Comparison of ENCODE assay signal across 19 cellular contexts in genomic region chr3:127263037-127263436, GRCh38. TPM values are rescaled to one million over a fixed set of nuclear protein-coding genes. Genes with fewer than 3 reads are reported as not detected.
DNase-seq lines count a peak whose midpoint lies in the region; ATAC-seq and TF ChIP-seq lines count a peak whose summit lies in the region.
"Had no signal": no experiment of that assay in that cellular context is flagged by ENCODE, and none has a peak within 500 bp of the region (broad histone marks: within the 10 kb centered on the region; RNA-seq: fewer than 3 reads in every experiment).

No MANE protein-coding gene starts in this region.

- CTCF ChIA-PET in activated CD8-positive, alpha-beta memory T cell treated with anti-CD3 and anti-CD28 coated beads, Interleukin-2, amount 10 ng/mL, durations not matched to agents 7 days and 5 days (lab: Charles Lee): no interaction called here

- H3K36me3 ChIP-seq in esophagus muscularis mucosa: no peaks in the 10 kb centered on the region
- H3K36me3 ChIP-seq: BLaER1 treated with 17β-estradiol and CSF1 and Interleukin-3, amounts not matched to agents 10 nM and 100 nM had no signal

- peaks cover 0 to 4% (median 2%) of the 10 kb centered on the region in 4 donors for H3K9me3 ChIP-seq in esophagus muscularis mucosa
- H3K9me3 ChIP-seq: A549, Caco-2 had no signal

- H3K27me3 Mint-ChIP-seq in activated CD8-positive, alpha-beta memory T cell treated with anti-CD3 and anti-CD28 coated beads, Interleukin-2, amount 10 ng/mL, durations not matched to agents 7 days and 5 days: no peaks in the 10 kb centered on the region
- peaks cover 8% of the 10 kb centered on the region for H3K27me3 Mint-ChIP-seq in osteocyte (ENCODE audit: unreplicated experiment)
- peaks cover 42% of the 10 kb centered on the region for H3K27me3 Mint-ChIP-seq in chondrocyte (ENCODE audit: low read depth)

- H3K27ac ChIP-seq in esophagus muscularis mucosa (replicated peaks in 1 of 4): no peak overlapping the region
- H3K27ac ChIP-seq: 22Rv1; A549; BLaER1 treated with 17β-estradiol and CSF1 and Interleukin-3, amounts not matched to agents 10 nM and 100 nM; C4-2B had no signal

- H3K4me3 Mint-ChIP-seq in activated CD8-positive, alpha-beta memory T cell treated with anti-CD3 and anti-CD28 coated beads, Interleukin-2, amount 10 ng/mL, durations not matched to agents 7 days and 5 days: no peak overlapping the region
- H3K4me3 Mint-ChIP-seq in osteocyte (ENCODE audit: unreplicated experiment) (no peak overlapping the region), chondrocyte (ENCODE audit: unreplicated experiment) (no peak overlapping the region)
- H3K4me3 Mint-ChIP-seq: B cell; CD4-positive, alpha-beta T cell; CD8-positive, alpha-beta T cell had no signal

- no peak for ATAC-seq in activated CD8-positive, alpha-beta memory T cell treated with anti-CD3 and anti-CD28 coated beads, Interleukin-2, amount 10 ng/mL, durations not matched to agents 7 days and 5 days
- no peak for ATAC-seq in GM19023 (IDR thresholded peaks at IDR 0.05; ENCODE audit: unreplicated experiment)
- ATAC-seq: A549; CD8-positive, alpha-beta T cell had no signal

- H3K4me1 Mint-ChIP-seq in activated CD8-positive, alpha-beta memory T cell treated with anti-CD3 and anti-CD28 coated beads, Interleukin-2, amount 10 ng/mL, durations not matched to agents 7 days and 5 days: no peaks in the 10 kb centered on the region
- H3K4me1 Mint-ChIP-seq in osteocyte (ENCODE audit: unreplicated experiment) (no peaks in the 10 kb centered on the region), chondrocyte (ENCODE audit: low read depth) (no peaks in the 10 kb centered on the region)
- H3K4me1 Mint-ChIP-seq: B cell had no signal

- no peak for TF ChIP-seq POLR2A in esophagus muscularis mucosa (IDR thresholded peaks at IDR 0.05; ENCODE audit: low read depth)

- peaks cover 0 to 41% (median 0%) of the 10 kb centered on the region in 4 donors for H3K27me3 ChIP-seq in esophagus muscularis mucosa
- H3K27me3 ChIP-seq: BLaER1 treated with 17β-estradiol and CSF1 and Interleukin-3, amounts not matched to agents 10 nM and 100 nM had no signal

- TF ChIP-seq EP300 in esophagus muscularis mucosa (IDR thresholded peaks at IDR 0.05): no peak

- H3K27ac Mint-ChIP-seq in activated CD8-positive, alpha-beta memory T cell treated with anti-CD3 and anti-CD28 coated beads, Interleukin-2, amount 10 ng/mL, durations not matched to agents 7 days and 5 days: no peak overlapping the region
- H3K27ac Mint-ChIP-seq in osteocyte (ENCODE audit: unreplicated experiment) (no peak overlapping the region), chondrocyte (ENCODE audit: unreplicated experiment) (no peak overlapping the region)
- H3K27ac Mint-ChIP-seq: B cell; CD4-positive, alpha-beta T cell; CD8-positive, alpha-beta T cell had no signal

- H3K4me3 ChIP-seq in esophagus muscularis mucosa: no peak overlapping the region
- H3K4me3 ChIP-seq: A549; BLaER1 treated with 17β-estradiol and CSF1 and Interleukin-3, amounts not matched to agents 10 nM and 100 nM had no signal

- 71% methylated on average over 1 of the region's 4 CpGs for WGBS in esophagus muscularis mucosa

- peak; percentile 27 for DNase-seq in activated CD8-positive, alpha-beta memory T cell treated with anti-CD3 and anti-CD28 coated beads, Interleukin-2, amount 10 ng/mL, durations not matched to agents 7 days and 5 days
- no peak for DNase-seq in activated CD8-positive, alpha-beta memory T cell treated with anti-CD3 and anti-CD28 coated beads, Interleukin-2, amount 50 U/mL, for 48 hours
- DNase-seq in esophagus muscularis mucosa (ENCODE audit: extremely low spot score) (peak; percentile 79), osteocyte (ENCODE audit: extremely low spot score, unreplicated experiment) (peak; percentile 46), chondrocyte (ENCODE audit: low spot score) (no peak)
- DNase-seq: AML-193; Caco-2; Calu3; CD4-positive, alpha-beta T cell; CD8-positive, alpha-beta T cell; DMS79 treated with DMSO at 0.1 percent for 48 hours; GF-D8 had no signal

- no peaks in the 10 kb centered on the region for H3K36me3 Mint-ChIP-seq in activated CD8-positive, alpha-beta memory T cell treated with anti-CD3 and anti-CD28 coated beads, Interleukin-2, amount 10 ng/mL, durations not matched to agents 7 days and 5 days
- H3K36me3 Mint-ChIP-seq in osteocyte (ENCODE audit: unreplicated experiment): no peaks in the 10 kb centered on the region
- no peaks in the 10 kb centered on the region for H3K36me3 Mint-ChIP-seq in chondrocyte (ENCODE audit: low read depth)
- H3K36me3 Mint-ChIP-seq: CD8-positive, alpha-beta T cell had no signal

- TF ChIP-seq CTCF in esophagus muscularis mucosa (IDR thresholded peaks at IDR 0.05): no peak
- no peak for TF ChIP-seq CTCF in osteocyte (IDR thresholded peaks at IDR 0.05)
- TF ChIP-seq CTCF in chondrocyte (IDR thresholded peaks at IDR 0.05): no peak

- no peaks in the 10 kb centered on the region for H3K4me1 ChIP-seq in esophagus muscularis mucosa
- H3K4me1 ChIP-seq: A549; BLaER1 treated with 17β-estradiol and CSF1 and Interleukin-3, amounts not matched to agents 10 nM and 100 nM; Caco-2 had no signal

- no peaks in the 10 kb centered on the region for H3K9me3 Mint-ChIP-seq in activated CD8-positive, alpha-beta memory T cell treated with anti-CD3 and anti-CD28 coated beads, Interleukin-2, amount 10 ng/mL, durations not matched to agents 7 days and 5 days (ENCODE audit: low read depth)
- H3K9me3 Mint-ChIP-seq in osteocyte (ENCODE audit: unreplicated experiment): no peaks in the 10 kb centered on the region
- no peaks in the 10 kb centered on the region for H3K9me3 Mint-ChIP-seq in chondrocyte (ENCODE audit: low read depth)
- H3K9me3 Mint-ChIP-seq: CD4-positive, alpha-beta T cell; CD8-positive, alpha-beta T cell had no signal

- intact Hi-C loops in esophagus muscularis mucosa (cut with DNase I): no loop called here

RNA-seq across cellular contexts. Expression of gene PRR20G, which starts 24.8 kb away (rescaled TPM):
- total RNA-seq in activated CD8-positive, alpha-beta memory T cell treated with anti-CD3 and anti-CD28 coated beads, Interleukin-2, amount 10 ng/mL, durations not matched to agents 7 days and 5 days: not detected
- total RNA-seq in esophagus muscularis mucosa: not detected
- not detected in 2 replicates for total RNA-seq in osteocyte
- not detected in 3 replicates for total RNA-seq in chondrocyte
- total RNA-seq: A172; B cell; Caco-2; Calu3; CD4-positive, alpha-beta T cell; CD8-positive, alpha-beta T cell had no signal

Comparison
In these comparisons a context has a peak if more than half of its experiments do, and no peak if none do; other contexts are left out.
1. DNase-seq: peak in activated CD8-positive, alpha-beta memory T cell treated with anti-CD3 and anti-CD28 coated beads, Interleukin-2, amount 10 ng/mL, durations not matched to agents 7 days and 5 days (single experiment), esophagus muscularis mucosa (single experiment) and osteocyte (single experiment); none in activated CD8-positive, alpha-beta memory T cell treated with anti-CD3 and anti-CD28 coated beads, Interleukin-2, amount 50 U/mL, for 48 hours (single experiment) and chondrocyte (single experiment).